In the genomic region with DNA sequence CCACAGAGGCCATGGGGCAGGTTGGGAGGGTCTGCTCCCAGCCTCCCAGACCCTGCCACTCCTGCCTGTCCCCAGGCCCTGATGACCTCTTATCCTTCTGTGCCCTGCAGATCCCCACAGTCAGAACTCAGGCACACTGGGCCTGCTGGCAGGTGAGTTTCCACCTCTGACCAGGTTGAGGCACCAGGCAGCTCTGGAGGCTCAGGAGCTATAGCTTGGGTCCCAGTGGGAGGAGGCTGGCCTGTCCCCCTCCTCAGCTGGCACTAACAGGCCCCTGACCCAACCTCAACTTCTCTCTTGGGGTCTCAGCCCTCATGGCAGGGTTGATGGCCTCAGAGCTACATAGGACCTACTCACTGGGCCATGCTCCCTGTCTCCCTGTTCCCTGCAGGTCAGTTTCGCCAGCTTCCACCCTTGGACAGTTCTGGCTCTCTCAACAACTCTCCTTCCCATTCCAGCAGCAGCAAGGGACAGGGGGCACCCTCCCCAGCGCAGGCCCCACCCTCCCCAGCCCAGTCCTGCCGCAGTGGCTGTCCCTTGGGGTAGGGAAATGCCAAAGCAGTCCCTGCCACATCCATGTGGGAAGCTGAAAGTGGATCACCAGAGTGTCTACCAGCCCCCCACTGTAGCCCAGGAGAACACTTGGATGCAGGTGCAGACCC, we compare ENCODE assay signal across 14 cellular contexts. TPM values are rescaled to one million over a fixed set of nuclear protein-coding genes. Genes with fewer than 3 reads are reported as not detected.
DNase-seq lines count a peak whose midpoint lies in the region; ATAC-seq and TF ChIP-seq lines count a peak whose summit lies in the region.
"Had no signal": no experiment of that assay in that cellular context is flagged by ENCODE, and none has a peak within 500 bp of the region (broad histone marks: within the 10 kb centered on the region; RNA-seq: fewer than 3 reads in every experiment).

No MANE protein-coding gene starts in this region.

- H3K9me3 Mint-ChIP-seq in osteocyte (ENCODE audit: unreplicated experiment), result no peaks in the 10 kb centered on the region

- H3K4me1 ChIP-seq in OCI-LY3 (ENCODE audit: low read length), result peaks cover 35% of the 10 kb centered on the region
- H3K4me1 ChIP-seq in esophagus muscularis mucosa, result peaks cover 23 to 56% (median 51%) of the 10 kb centered on the region in 4 donors
- peaks cover 0 to 12% (median 2%) of the 10 kb centered on the region in 4 donors for H3K4me1 ChIP-seq in transverse colon

- no peaks in the 10 kb centered on the region for H3K27me3 ChIP-seq in OCI-LY3 (ENCODE audit: low read depth, low read length)
- no peaks in the 10 kb centered on the region for H3K27me3 ChIP-seq in esophagus muscularis mucosa
- H3K27me3 ChIP-seq in transverse colon, result peaks cover 26% of the 10 kb centered on the region

- no peak for ATAC-seq in stimulated activated naive CD8-positive, alpha-beta T cell treated with anti-CD3 and anti-CD28 coated beads, Interleukin-15, Interleukin-2, amounts not matched to agents 100 U/mL and 50 U/mL, for 24 hours

- H2AFZ ChIP-seq in OCI-LY3 (ENCODE audit: low read depth, low read length), result peak overlapping the region; percentile 96

- WGBS in esophagus muscularis mucosa, result 100% methylated on average over 1 of the region's 3 CpGs
- 100% methylated on average over 3 of the region's 3 CpGs; no CpG with 5 or more reads in 1 of the 2 donors for WGBS in transverse colon (ENCODE audit: low coverage in 1 of 2), 2 donors

- intact Hi-C loops in esophagus muscularis mucosa (cut with DNase I), result no loop called here
- intact Hi-C loops in transverse colon (cut with DNase I; ENCODE audit: low total_unique reads), result no loop called here

- H3K4me2 ChIP-seq in OCI-LY3 (ENCODE audit: low read length), result peak overlapping the region; percentile 16; the same call in 1 of the 2 replicates

- no peaks in the 10 kb centered on the region for H3K79me2 ChIP-seq in OCI-LY3 (ENCODE audit: low read length)

- H3K4me1 Mint-ChIP-seq in osteocyte (ENCODE audit: unreplicated experiment), result peaks cover 77% of the 10 kb centered on the region

- H3K36me3 ChIP-seq in OCI-LY3 (replicated peaks; ENCODE audit: low read depth, low read length), result no peaks in the 10 kb centered on the region
- peaks cover 0 to 1% (median 0%) of the 10 kb centered on the region in 4 donors for H3K36me3 ChIP-seq in esophagus muscularis mucosa
- no peaks in the 10 kb centered on the region for H3K36me3 ChIP-seq in transverse colon

- no peaks in the 10 kb centered on the region for H4K20me1 ChIP-seq in OCI-LY3 (ENCODE audit: insufficient read depth, low read length)

- H3K9ac ChIP-seq in OCI-LY3 (ENCODE audit: low read length), result no peak overlapping the region

- no peak overlapping the region for H3K4me3 ChIP-seq in OCI-LY3 (ENCODE audit: low read length)
- H3K4me3 ChIP-seq in esophagus muscularis mucosa, result no peak overlapping the region
- no peak overlapping the region for H3K4me3 ChIP-seq in transverse colon
- H3K4me3 ChIP-seq: K562 had no signal

- DNase-seq in esophagus muscularis mucosa (ENCODE audit: extremely low spot score) (no peak), osteocyte (ENCODE audit: extremely low spot score, unreplicated experiment) (no peak), transverse colon (no peak), HK-2 (ENCODE audit: unreplicated experiment) (no peak), DMS 273 treated with DMSO at 0.1 percent for 48 hours (lab: John Stamatoyannopoulos, UW) (no peak)
- no peak for DNase-seq in stimulated activated naive CD8-positive, alpha-beta T cell treated with anti-CD3 and anti-CD28 coated beads, Interleukin-15, Interleukin-2, amounts not matched to agents 100 U/mL and 50 U/mL, for 24 hours
- DNase-seq: activated CD4-positive, CD25-positive, alpha-beta regulatory T cell; activated T-cell treated with anti-CD3 and anti-CD28 coated beads for 4 hours; effector CD4-positive, alpha-beta T cell; NCI-H1694 treated with DMSO at 0.1 percent for 48 hours; NCI-H82; occipital lobe had no signal

- in situ Hi-C loops in transverse colon (cut with MboI; ENCODE audit: low pct_ligation_motif_present in 1 of 4, low pct_unique_long_range_greater_than_20kb in 1 of 4, low sequenced_read_pairs in 3 of 4), result no loop called here

- H3K27ac Mint-ChIP-seq in osteocyte (ENCODE audit: unreplicated experiment), result peak overlapping the region; percentile 96

- no peak for TF ChIP-seq POLR2A in esophagus muscularis mucosa (IDR thresholded peaks at IDR 0.05; ENCODE audit: low read depth)
- TF ChIP-seq POLR2A in transverse colon (IDR thresholded peaks at IDR 0.05), result no peak

- TF ChIP-seq EP300 in esophagus muscularis mucosa (IDR thresholded peaks at IDR 0.05) (no peak), transverse colon (IDR thresholded peaks at IDR 0.05; ENCODE audit: low read depth) (no peak)

- TF ChIP-seq CTCF in OCI-LY3 (IDR thresholded peaks at IDR 0.05; ENCODE audit: low read depth, low read length), result no peak
- TF ChIP-seq CTCF in esophagus muscularis mucosa (IDR thresholded peaks at IDR 0.05), result no peak
- TF ChIP-seq CTCF in osteocyte (IDR thresholded peaks at IDR 0.05), result no peak
- TF ChIP-seq CTCF in transverse colon (IDR thresholded peaks at IDR 0.05), result no peak

- H3K9me3 ChIP-seq in OCI-LY3 (ENCODE audit: insufficient read depth, low read length) (no peaks in the 10 kb centered on the region), esophagus muscularis mucosa (no peaks in the 10 kb centered on the region), transverse colon (no peaks in the 10 kb centered on the region)

- H3K36me3 Mint-ChIP-seq in osteocyte (ENCODE audit: unreplicated experiment), result peaks cover 10% of the 10 kb centered on the region

- H3K27ac ChIP-seq in OCI-LY3 (ENCODE audit: low read length), result no peak overlapping the region
- H3K27ac ChIP-seq in esophagus muscularis mucosa (replicated peaks in 1 of 4), result peak overlapping the region; percentile 78 to 94 (median 90)
- peak overlapping the region; percentile 58 to 92 (median 78) for H3K27ac ChIP-seq in transverse colon

- no peak overlapping the region for H3K4me3 Mint-ChIP-seq in osteocyte (ENCODE audit: unreplicated experiment)

- H3K27me3 Mint-ChIP-seq in osteocyte (ENCODE audit: unreplicated experiment), result no peaks in the 10 kb centered on the region

RNA-seq across cellular contexts. Expression of gene AEBP1, which starts 2.7 kb away (rescaled TPM):
- total RNA-seq in esophagus muscularis mucosa (100 to 1,000 TPM in 3 of 4 donors, 10 to 100 TPM in 1; 71.0 to 234 (median 156) TPM), osteocyte (781 and 794 TPM in 2 replicates), transverse colon (100 to 1,000 TPM in 1 of 4 donors, 10 to 100 TPM in 3; 33.9 to 151 (median 89.0) TPM)

RNA-seq across cellular contexts. Expression of gene POLM, which starts 19.1 kb away (rescaled TPM):
- total RNA-seq in esophagus muscularis mucosa, result 10 to 100 TPM; 12.4 to 32.3 (median 26.5) TPM
- total RNA-seq in osteocyte, result 29.3 and 31.9 TPM in 2 replicates
- 100 to 1,000 TPM in 2 of 4 donors, 10 to 100 TPM in 2; 54.3 to 340 (median 81.1) TPM for total RNA-seq in transverse colon

RNA-seq across cellular contexts. Expression of gene POLD2, which starts 21.9 kb away (rescaled TPM):
- total RNA-seq in esophagus muscularis mucosa (10 to 100 TPM; 33.6 to 71.2 (median 55.9) TPM), osteocyte (59.2 and 63.0 TPM in 2 replicates), transverse colon (10 to 100 TPM; 20.1 to 32.7 (median 22.7) TPM)

RNA-seq across cellular contexts. Expression of gene PGAM2, which starts 36.1 kb away (rescaled TPM):
- total RNA-seq in esophagus muscularis mucosa (1 to 10 TPM in 1 of 4 donors, under 1 TPM in 2, not detected in 1; 0.52 to 1.8 (median 0.66) TPM), osteocyte (0.97 TPM in 1 of 2 replicates, not detected in the other), transverse colon (1 to 10 TPM in 1 of 4 donors, not detected in 3; 9.7 TPM)
- total RNA-seq: K562 had no signal

RNA-seq across cellular contexts. Expression of gene MYL7, which starts 39.7 kb away (rescaled TPM):
- total RNA-seq in esophagus muscularis mucosa (not detected), osteocyte (not detected in 2 replicates), transverse colon (not detected)
- total RNA-seq: K562, occipital lobe had no signal
